ENCODE assay signal across 9 cellular contexts in genomic region chr3:116037954-116038911, GRCh38.
A peak's percentile ranks its signal among the peaks of the same experiment; 100 is the strongest.
DNase-seq lines count a peak whose midpoint lies in the region; ATAC-seq lines count a peak whose summit lies in the region.
"Had no signal": no experiment of that assay in that cellular context is flagged by ENCODE, and none has a peak within 500 bp of the region (broad histone marks: within the 10 kb centered on the region; RNA-seq: fewer than 3 reads in every experiment).

No MANE protein-coding gene starts in this region.

- H3K27ac ChIP-seq in temporal lobe (ENCODE audit: low read depth, low read length), result peak overlapping the region; percentile 2

- DNase-seq in NOMO-1 treated with DMSO at 0.1 percent for 48 hours (lab: John Stamatoyannopoulos, UW; ENCODE audit: unreplicated experiment), result peak; percentile 96
- no peak for DNase-seq in NCI-H146 (lab: John Stamatoyannopoulos, UW)
- no peak for DNase-seq in COLO668 (lab: John Stamatoyannopoulos, UW; ENCODE audit: unreplicated experiment)
- DNase-seq in NCI-H526 (lab: John Stamatoyannopoulos, UW), result no peak
- DNase-seq: NCI-H1694 treated with DMSO at 0.1 percent for 48 hours; stimulated activated CD4-positive, alpha-beta T cell treated with anti-CD3 and anti-CD28 coated beads, Interleukin-2, amount 100 ng/mL, for 24 hours had no signal

- ATAC-seq in GM19328 (IDR thresholded peaks at IDR 0.05; ENCODE audit: unreplicated experiment), result peak; percentile 99
- peak; percentile 97 for ATAC-seq in HG02970 (IDR thresholded peaks at IDR 0.05; ENCODE audit: low FRiP score, unreplicated experiment)
